ENCODE assay signal across 17 cellular contexts in the genomic region with DNA sequence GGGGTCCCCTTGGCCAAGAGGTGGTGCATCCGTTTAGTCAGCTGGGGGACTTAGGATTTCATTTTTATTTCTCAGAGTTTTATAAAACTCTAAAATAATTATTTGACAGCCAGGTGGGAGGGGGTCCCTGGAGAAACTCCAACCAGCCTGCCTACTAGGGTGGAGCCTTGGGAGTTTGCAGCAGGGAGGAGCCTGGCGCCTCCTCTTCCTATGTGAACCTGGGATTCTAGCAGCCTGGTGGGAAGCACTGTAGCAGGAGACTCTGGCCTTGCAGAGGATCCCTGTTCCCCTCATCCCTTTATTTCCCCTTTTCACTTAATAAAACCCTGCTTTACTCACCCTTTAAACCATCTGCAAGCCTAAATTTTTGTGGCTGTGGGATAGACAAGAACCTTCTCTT. TPM values are rescaled to one million over a fixed set of nuclear protein-coding genes. Genes with fewer than 3 reads are reported as not detected.
A peak's percentile ranks its signal among the peaks of the same experiment; 100 is the strongest.
DNase-seq lines count a peak whose midpoint lies in the region; ATAC-seq, FAIRE-seq and TF ChIP-seq lines count a peak whose summit lies in the region.
"Had no signal": no experiment of that assay in that cellular context is flagged by ENCODE, and none has a peak within 500 bp of the region (broad histone marks: within the 10 kb centered on the region; RNA-seq: fewer than 3 reads in every experiment).

No MANE protein-coding gene starts in this region.

- peak; percentile 18 for FAIRE-seq in HepG2 (lab: Jason Lieb, UNC)

- WGBS in heart right ventricle, 2 donors = 87 to 88% methylated on average over 2 of the region's 2 CpGs
- 63% methylated on average over 2 of the region's 2 CpGs for WGBS in HepG2 (ENCODE audit: low lambda C conversion rate)

- H3K27ac ChIP-seq in GM23338 (ENCODE audit: low read depth) = 0 out of 2 replicates have a peak overlapping the region, but pooled peaks have one; percentile 11
- H3K27ac ChIP-seq in heart right ventricle = peak overlapping the region in 6 of 10 donors; percentile 24 to 66 (median 42)
- peak overlapping the region; percentile 32 for H3K27ac ChIP-seq in HepG2 (ENCODE audit: extremely low read length, insufficient read depth, low read length)
- H3K27ac ChIP-seq: BLaER1, Peyer's patch had no signal

- H3K27me3 ChIP-seq in GM23338 (ENCODE audit: insufficient read depth) = no peaks in the 10 kb centered on the region
- no peaks in the 10 kb centered on the region for H3K27me3 ChIP-seq in heart right ventricle
- no peaks in the 10 kb centered on the region for H3K27me3 ChIP-seq in HepG2 (ENCODE audit: control insufficient read depth in 1 of 2, insufficient read depth in 2 of 2, low read length in 2 of 2)
- H3K27me3 ChIP-seq: BLaER1, Peyer's patch had no signal

- H3K4me1 ChIP-seq in GM23338 (ENCODE audit: insufficient read depth) (peaks cover 20% of the 10 kb centered on the region), heart right ventricle (peaks cover 0 to 43% (median 15%) of the 10 kb centered on the region in 9 donors), HepG2 (ENCODE audit: insufficient read depth, low read length) (peaks cover 26% of the 10 kb centered on the region)
- H3K4me1 ChIP-seq: BLaER1 had no signal

- H3K9me3 Mint-ChIP-seq in GM23338 = peaks cover 5% of the 10 kb centered on the region; the same call in 2 of the 3 replicates
- H3K9me3 Mint-ChIP-seq: CD8-positive, alpha-beta memory T cell had no signal

- peak; percentile 27 for DNase-seq in ACHN
- DNase-seq in GM23338 (ENCODE audit: low spot score) = peak; percentile 51
- no peak for DNase-seq in heart right ventricle
- peak; percentile 15 for DNase-seq in HepG2 (ENCODE audit: low spot score)
- DNase-seq in ecto neural progenitor cell (ENCODE audit: low spot score) = no peak
- no peak for DNase-seq in NCI-H1694 (lab: John Stamatoyannopoulos, UW)
- no peak for DNase-seq in mesenteric fat pad (ENCODE audit: low spot score)
- DNase-seq: CD8-positive, alpha-beta memory T cell; DMS 273 treated with DMSO at 0.1 percent for 48 hours; EL; HCEC 1CT; NCI-H1417 treated with DMSO at 0.1 percent for 48 hours; NCI-H2081 treated with DMSO at 0.1 percent for 48 hours; Peyer's patch; SHP77 treated with DMSO at 0.1 percent for 48 hours had no signal

- H4K20me1 ChIP-seq in GM23338 (replicated peaks; ENCODE audit: insufficient read depth) (no peaks in the 10 kb centered on the region), HepG2 (ENCODE audit: insufficient read depth, low read length) (no peaks in the 10 kb centered on the region)
- H4K20me1 ChIP-seq: BLaER1 had no signal

- H3K9me3 ChIP-seq in heart right ventricle = peaks cover 0 to 3% (median 0%) of the 10 kb centered on the region in 11 donors
- H3K9me3 ChIP-seq in HepG2 (ENCODE audit: low read length) = no peaks in the 10 kb centered on the region
- H3K9me3 ChIP-seq: BLaER1, Peyer's patch had no signal

- in situ Hi-C loops in ACHN (cut with HindIII; ENCODE audit: low pct_ligation_motif_present, low pct_unique_long_range_greater_than_20kb, low sequenced_read_pairs) (no loop called here), HepG2 (cut with HindIII; ENCODE audit: extremely low pct_ligation_motif_present, low pct_unique_long_range_greater_than_20kb) (no loop called here)

- TF ChIP-seq EP300 in HepG2 (IDR thresholded peaks at IDR 0.05; ENCODE audit: low read depth in 2 of 2, low read length in 2 of 2) = no peak
- TF ChIP-seq EP300 in HepG2 (CRISPR knock-in tag; IDR thresholded peaks at IDR 0.05; ENCODE audit: borderline replicate concordance) = no peak

- H3K4me3 Mint-ChIP-seq in GM23338 = no peak overlapping the region
- H3K4me3 Mint-ChIP-seq: CD8-positive, alpha-beta memory T cell had no signal

- H3K36me3 ChIP-seq in GM23338 (ENCODE audit: insufficient read depth) (no peaks in the 10 kb centered on the region), heart right ventricle (no peaks in the 10 kb centered on the region), HepG2 (replicated peaks in 1 of 2; ENCODE audit: control insufficient read depth in 1 of 2, insufficient read depth in 2 of 2, low read length in 2 of 2) (no peaks in the 10 kb centered on the region)
- H3K36me3 ChIP-seq: Peyer's patch had no signal

- H3K9me2 ChIP-seq in GM23338 (ENCODE audit: insufficient read depth) = 0 out of 2 replicates have a peak, but pooled peaks cover 4% of the 10 kb centered on the region

- H3K4me3 ChIP-seq in GM23338 = no peak overlapping the region
- no peak overlapping the region for H3K4me3 ChIP-seq in heart right ventricle
- H3K4me3 ChIP-seq in HepG2 (replicated peaks in 1 of 3; ENCODE audit: insufficient read depth in 1 of 3, low read depth in 2 of 3, low read length in 3 of 3) = peak overlapping the region in 2 of 3 experiments; percentile 26 to 38
- H3K4me3 ChIP-seq: BLaER1, Peyer's patch had no signal

- H3K4me2 ChIP-seq in GM23338 = no peak overlapping the region
- peak overlapping the region; percentile 70 for H3K4me2 ChIP-seq in HepG2 (ENCODE audit: low read depth, low read length)
- H3K4me2 ChIP-seq: BLaER1 had no signal

- no peak overlapping the region for H3K27ac Mint-ChIP-seq in GM23338
- H3K27ac Mint-ChIP-seq: CD8-positive, alpha-beta memory T cell had no signal

- no peak for TF ChIP-seq POLR2A in HepG2 (IDR thresholded peaks at IDR 0.05; ENCODE audit: insufficient read depth in 1 of 2, low read depth in 2 of 2, low read length in 2 of 2)

- TF ChIP-seq CTCF in GM23338 (conservative IDR thresholded peaks at IDR 0.05; ENCODE audit: low read depth in 2 of 2) (no peak), heart right ventricle (IDR thresholded peaks at IDR 0.05) (no peak), HepG2 (CRISPR knock-in tag; IDR thresholded peaks at IDR 0.05) (no peak)

- CTCF ChIA-PET in HepG2 (lab: Yijun Ruan, JAX; ENCODE audit: low intra/inter-chr PET ratio, low total read pairs) = no interaction called here

- intact Hi-C loops in heart right ventricle (cut with DNase I) (loop anchor here in 1 of 10 donors (5.0 kb wide), 1 partner anchor 36 kb away; no protein-coding TSS in a partner anchor), HepG2 (cut with micrococcal nuclease; ENCODE audit: unreplicated experiment) (loop anchor here (2.0 kb wide), 2 partner anchors 18 to 34 kb away; no protein-coding TSS in a partner anchor)

- H3K27me3 Mint-ChIP-seq in GM23338 (ENCODE audit: insufficient read depth, low read depth, poor library complexity) = peaks cover 7% of the 10 kb centered on the region
- H3K27me3 Mint-ChIP-seq: CD8-positive, alpha-beta memory T cell had no signal

- POLR2A ChIA-PET in HepG2 (lab: Yijun Ruan, JAX) = interaction anchor here (0.8 to 2.1 kb wide), 6 partner anchors 17 to 105 kb away, joined by 3 to 10 read pairs (median 3); no protein-coding TSS in a partner anchor

- H3K9ac ChIP-seq in HepG2 (ENCODE audit: insufficient read depth, low read depth, low read length) = 0 out of 2 replicates have a peak overlapping the region, but pooled peaks have one; percentile 11
- H3K9ac ChIP-seq: BLaER1 had no signal

- no TSS peak for BruUV-seq in HepG2 (replicated peaks; lab: Mats Ljungman, UMichigan)

- no peak overlapping the region for H2AFZ ChIP-seq in GM23338
- H2AFZ ChIP-seq in HepG2 (ENCODE audit: low read length) = no peak overlapping the region

- H3F3A ChIP-seq in GM23338 (replicated peaks; ENCODE audit: low read depth) = peaks cover 12% of the 10 kb centered on the region; the same call in 1 of the 2 replicates

- H3K79me2 ChIP-seq in GM23338 (replicated peaks; ENCODE audit: insufficient read depth) = no peaks in the 10 kb centered on the region
- no peaks in the 10 kb centered on the region for H3K79me2 ChIP-seq in HepG2 (ENCODE audit: insufficient read depth, low read length)

- H3K36me3 Mint-ChIP-seq in GM23338 (ENCODE audit: low read depth) = peaks cover 15% of the 10 kb centered on the region; the same call in 2 of the 3 replicates
- H3K36me3 Mint-ChIP-seq: CD8-positive, alpha-beta memory T cell had no signal

- H3K4me1 Mint-ChIP-seq in GM23338 = peaks cover 27% of the 10 kb centered on the region
- H3K4me1 Mint-ChIP-seq: CD8-positive, alpha-beta memory T cell had no signal

- TF ChIP-seq RAD21 in HepG2 (CRISPR knock-in tag; IDR thresholded peaks at IDR 0.05) = no peak

- ATAC-seq in GM23338 = 0 out of 3 replicates have a peak, but pooled peaks have one; percentile 6
- ATAC-seq in heart right ventricle = peak in 4 of 8 donors; percentile 56 to 65 (median 60)
- peak; percentile 87 for ATAC-seq in HepG2
- no peak for ATAC-seq in HG03520 (IDR thresholded peaks at IDR 0.05; ENCODE audit: unreplicated experiment)

TF ChIP-seq in GM23338, 12 proteins besides CTCF, POLR2A, EP300 and RAD21 (continues in another document):
- no peak for TF ChIP-seq EZH2 (IDR thresholded peaks at IDR 0.05; ENCODE audit: low read depth, unreplicated experiment)

RNA-seq across cellular contexts. Expression of a gene that starts 50.8 kb away (rescaled TPM):
- total RNA-seq in GM23338 (2014; rRNA removed; shearing (Covaris generic)) = 17.8 and 26.1 TPM in 2 replicates
- polyA plus RNA-seq in GM23338 (2016; fragmentation: Nextera tagmentation; extraction: Ambion mirVana) (55.0 and 66.4 TPM in 2 replicates), heart right ventricle (10 to 100 TPM in 1 of 2 donors, 1 to 10 TPM in 1; 7.8 to 15.0 TPM), HepG2 (2011; rRNA removed) (19.7 and 26.0 TPM in 2 replicates)
- total RNA-seq in heart right ventricle (10 to 100 TPM; 18.8 to 41.8 (median 36.8) TPM), HepG2 (2016; rRNA removed; fragmentation: Illumina TruSeq; extraction: Trizol) (24.1 and 30.0 TPM in 2 replicates), mesenteric fat pad (16.5 TPM)
- total RNA-seq in HepG2 (2016; cell fraction: cytosol; rRNA removed; fragmentation: Illumina TruSeq; extraction: Trizol; ENCODE audit: low read depth) = 25.5 and 29.4 TPM in 2 replicates
- 24.7 and 31.9 TPM in 2 replicates for total RNA-seq in HepG2 (2016; cell fraction: insoluble cytoplasmic fraction; rRNA removed; fragmentation: Illumina TruSeq; extraction: Trizol)
- 28.9 and 35.6 TPM in 2 replicates for total RNA-seq in HepG2 (2016; cell fraction: membrane; rRNA removed; fragmentation: Illumina TruSeq; extraction: Trizol)
- 15.6 and 16.2 TPM in 2 replicates for total RNA-seq in HepG2 (2016; cell fraction: nucleus; rRNA removed; fragmentation: Illumina TruSeq; extraction: Trizol)
- 28.8 and 35.4 TPM in 2 replicates for polyA plus RNA-seq in HepG2 (2011; cell fraction: cytosol; rRNA removed)
- 8.9 and 9.0 TPM in 2 replicates for polyA plus RNA-seq in HepG2 (2011; cell fraction: nucleus; rRNA removed)
- polyA plus RNA-seq in HepG2 (2012) = 30.1 and 34.1 TPM in 2 replicates
- polyA plus RNA-seq in HepG2 (2016; cell fraction: cytosol; fragmentation: Illumina TruSeq; extraction: Trizol; ENCODE audit: low read depth) = 109 and 135 TPM in 2 replicates
- 95.1 and 107 TPM in 2 replicates for polyA plus RNA-seq in HepG2 (2016; cell fraction: insoluble cytoplasmic fraction; fragmentation: Illumina TruSeq; extraction: Trizol; ENCODE audit: low read depth)
- polyA plus RNA-seq in HepG2 (2016; cell fraction: membrane; fragmentation: Illumina TruSeq; extraction: Trizol; ENCODE audit: low read depth) = 101 and 113 TPM in 2 replicates
- 51.3 and 52.8 TPM in 2 replicates for polyA plus RNA-seq in HepG2 (2016; cell fraction: nucleus; fragmentation: Illumina TruSeq; extraction: Trizol; ENCODE audit: insufficient read depth, low read depth)
- 11.0 and 13.3 TPM in 2 replicates for polyA minus RNA-seq in HepG2 (2011; rRNA and poly(A)+ RNA removed; ENCODE audit: low replicate concordance)
- polyA minus RNA-seq in HepG2 (2011; cell fraction: cytosol; rRNA and poly(A)+ RNA removed) = 8.1 and 11.8 TPM in 2 replicates
- 12.6 and 14.2 TPM in 2 replicates for polyA minus RNA-seq in HepG2 (2011; cell fraction: nucleus; rRNA and poly(A)+ RNA removed)

Comparison
In these comparisons a context has a peak if more than half of its experiments do, and no peak if none do; other contexts are left out.
1. DNase-seq: peak in ACHN (single experiment), GM23338 (single experiment) and HepG2 (single experiment); none in heart right ventricle (0 of 2), ecto neural progenitor cell (single experiment), NCI-H1694 (single experiment) and mesenteric fat pad (single experiment).
2. H3K4me3 ChIP-seq: peak in HepG2 (2 of 3); none in GM23338 (single experiment) and heart right ventricle (0 of 10).
3. Peak in every context shown above with its lines, with median percentiles within 50 percentile points of each other: H3K27ac ChIP-seq.